In the genomic region with DNA sequence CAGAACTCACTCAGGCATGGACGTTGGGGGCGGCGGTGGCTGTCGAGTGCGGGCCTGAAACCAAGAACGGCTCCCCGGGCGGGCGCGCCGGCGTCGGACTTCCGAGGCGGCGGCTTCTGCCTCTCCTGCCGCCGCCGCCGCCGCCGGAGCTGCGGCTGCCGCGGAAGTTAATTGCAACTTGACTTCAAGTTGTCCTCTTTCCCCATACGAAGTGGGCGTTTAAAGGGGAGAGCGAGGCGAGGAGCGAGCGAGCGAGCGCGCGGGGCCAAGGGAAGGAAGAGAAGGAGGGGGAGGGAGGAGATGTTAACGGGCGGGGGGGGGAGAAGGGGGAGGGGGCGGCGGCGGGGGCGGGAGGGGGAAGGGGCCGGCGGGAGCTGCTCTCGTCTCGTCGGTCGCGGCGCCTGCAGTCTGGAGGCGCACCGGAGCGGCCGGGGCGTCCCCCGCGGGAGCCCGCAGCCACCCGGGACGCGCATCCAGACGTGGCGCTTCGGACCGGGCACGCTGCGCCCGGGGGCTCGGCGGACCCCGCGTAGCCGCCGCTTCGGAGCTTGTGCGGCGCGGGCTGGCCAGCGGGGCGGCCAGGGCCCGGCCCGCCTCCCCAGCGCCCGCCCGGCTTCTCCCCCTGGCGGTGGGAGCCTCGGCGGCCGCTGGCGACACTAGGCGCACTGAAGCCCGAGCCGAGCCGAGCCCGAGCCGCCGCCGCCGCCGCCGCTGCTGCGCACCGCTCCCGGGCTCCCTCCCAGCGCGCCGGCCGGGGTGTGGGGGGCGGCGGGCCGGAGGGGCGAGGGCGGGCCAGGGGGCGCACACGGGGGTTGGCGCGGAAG, we compare ENCODE assay signal across 8 cellular contexts. TPM values are rescaled to one million over a fixed set of nuclear protein-coding genes. Genes with fewer than 3 reads are reported as not detected.
A peak's percentile ranks its signal among the peaks of the same experiment; 100 is the strongest.
DNase-seq lines count a peak whose midpoint lies in the region; ATAC-seq, FAIRE-seq and TF ChIP-seq lines count a peak whose summit lies in the region.

No MANE protein-coding gene starts in this region.

- no peaks in the 10 kb centered on the region for H3K36me3 Mint-ChIP-seq in chondrocyte (ENCODE audit: low read depth)

- H3K4me3 ChIP-seq in HCT116 (replicated peaks in 1 of 2; ENCODE audit: low read depth in 1 of 2, low read length in 2 of 2): peak overlapping the region; percentile 31 to 52
- peak overlapping the region; percentile 64 for H3K4me3 ChIP-seq in NB4 (ENCODE audit: low read depth, low read length)
- H3K4me3 ChIP-seq in HepG2 (replicated peaks in 1 of 3; ENCODE audit: insufficient read depth in 1 of 3, low read depth in 2 of 3, low read length in 3 of 3): peak overlapping the region in 1 of 3 experiments; percentile 46; a peak in 2 of 6 replicates

- FAIRE-seq in HepG2 (lab: Jason Lieb, UNC): no peak

- POLR2A ChIA-PET in HCT116 (lab: Charles Lee): no interaction called here
- POLR2A ChIA-PET in HepG2 (lab: Yijun Ruan, JAX): no interaction called here

- no peak overlapping the region for H3K27ac ChIP-seq in HCT116 (ENCODE audit: low read depth, low read length)
- H3K27ac ChIP-seq in HepG2 (ENCODE audit: extremely low read length, insufficient read depth, low read length): no peak overlapping the region

- ATAC-seq in HCT116 (peak; percentile 97), HepG2 (peak; percentile 99)

- TF ChIP-seq CTCF in GM10266 (IDR thresholded peaks at IDR 0.05; ENCODE audit: control insufficient read depth, insufficient read depth, low read depth, missing control alignments) (peak; percentile 54), HCT116 (IDR thresholded peaks at IDR 0.05 in 2 of 3, conservative IDR thresholded peaks at IDR 0.05 in 1 of 3; ENCODE audit: borderline replicate concordance in 1 of 3, insufficient read depth in 1 of 3, low read depth in 2 of 3, low read length in 2 of 3) (peak in 1 of 3 experiments; percentile 19; a peak in 1 of 6 replicates), NB4 (IDR thresholded peaks at IDR 0.05; ENCODE audit: low read depth, low read length) (peak; percentile 6), chondrocyte (IDR thresholded peaks at IDR 0.05) (peak; percentile 68), HepG2 (CRISPR knock-in tag; IDR thresholded peaks at IDR 0.05) (peak; percentile 44; the same call in 1 of the 2 replicates)

- peak; percentile 84 for DNase-seq in GM10266 (ENCODE audit: extremely low spot score)
- DNase-seq in HCT116 (ENCODE audit: low read depth, low spot score): no peak
- DNase-seq in NB4 (ENCODE audit: low read depth): peak; percentile 82
- DNase-seq in activated CD4-positive, CD25-positive, alpha-beta regulatory T cell (lab: John Stamatoyannopoulos, UW): peak; percentile 36 to 65 (median 60)
- no peak for DNase-seq in chondrocyte (ENCODE audit: low spot score)
- peak; percentile 3 for DNase-seq in HepG2 (ENCODE audit: low spot score)
- DNase-seq in stimulated activated CD4-positive, alpha-beta T cell treated with anti-CD3 and anti-CD28 coated beads, Interleukin-4, amount 100 ng/mL, for 24 hours: peak; percentile 77
- DNase-seq in middle frontal gyrus (ENCODE audit: extremely low spot score, low spot score): no peak

- no peak overlapping the region for H3K27ac Mint-ChIP-seq in chondrocyte (ENCODE audit: unreplicated experiment)

- intact Hi-C loops in HCT116 (cut with micrococcal nuclease): no loop called here
- intact Hi-C loops in HepG2 (cut with micrococcal nuclease; ENCODE audit: unreplicated experiment): no loop called here

- RAD21 ChIA-PET in HCT116 (lab: Charles Lee; ENCODE audit: low non-redundant PET in 1 of 2, low total read pairs in 2 of 2, uncharacterized antibody in 2 of 2, unreplicated experiment in 2 of 2): no interaction called here

- H3K27me3 ChIP-seq in HCT116 (ENCODE audit: insufficient read depth, low read length) (peaks cover 47% of the 10 kb centered on the region), HepG2 (ENCODE audit: control insufficient read depth in 1 of 2, insufficient read depth in 2 of 2, low read length in 2 of 2) (peaks cover 6 to 33% of the 10 kb centered on the region in 2 experiments)

- peaks cover 12% of the 10 kb centered on the region for H3K9me3 Mint-ChIP-seq in chondrocyte (ENCODE audit: low read depth)

- TF ChIP-seq RAD21 in HCT116 (IDR thresholded peaks at IDR 0.05; ENCODE audit: low read depth) (0 out of 2 replicates have a peak, but pooled peaks have one; percentile 5), HepG2 (CRISPR knock-in tag; IDR thresholded peaks at IDR 0.05) (peak; percentile 57)

- no peak for TF ChIP-seq POLR2A in HCT116 (IDR thresholded peaks at IDR 0.05; ENCODE audit: borderline replicate concordance, extremely low read depth, insufficient read depth, insufficient read length)
- TF ChIP-seq POLR2A in NB4 (IDR thresholded peaks at IDR 0.05; ENCODE audit: extremely low read depth, insufficient read length): peak; percentile 17
- TF ChIP-seq POLR2A in HepG2 (IDR thresholded peaks at IDR 0.05; ENCODE audit: insufficient read depth in 1 of 2, low read depth in 2 of 2, low read length in 2 of 2): no peak

- H3K4me1 ChIP-seq in HCT116 (ENCODE audit: control insufficient read depth in 1 of 2, insufficient read depth in 2 of 2, low read length in 2 of 2) (peaks cover 0 to 10% of the 10 kb centered on the region in 2 experiments; a peak in 2 of 4 replicates), HepG2 (ENCODE audit: insufficient read depth, low read length) (no peaks in the 10 kb centered on the region)

- H2AFZ ChIP-seq in HCT116 (ENCODE audit: low read depth, low read length, poor library complexity, severe bottlenecking): peak overlapping the region; percentile 73
- no peak overlapping the region for H2AFZ ChIP-seq in HepG2 (ENCODE audit: low read length)

- CTCF ChIA-PET in HCT116 (lab: Charles Lee) (interaction anchor here (0.8 to 2.4 kb wide), 2 partner anchors 14 to 550 kb away, joined by 3 to 9 read pairs; no protein-coding TSS in a partner anchor), HepG2 (lab: Yijun Ruan, JAX; ENCODE audit: low intra/inter-chr PET ratio, low total read pairs) (no interaction called here)

- H3K79me2 ChIP-seq in HCT116 (ENCODE audit: insufficient read depth, low read length) (no peaks in the 10 kb centered on the region), HepG2 (ENCODE audit: insufficient read depth, low read length) (no peaks in the 10 kb centered on the region)

- H3K9me3 ChIP-seq in HCT116 (ENCODE audit: control insufficient read depth in 1 of 2, insufficient read depth in 1 of 2, low read depth in 1 of 2, low read length in 2 of 2) (no peaks in the 10 kb centered on the region), HepG2 (ENCODE audit: low read length) (no peaks in the 10 kb centered on the region)

- TF ChIP-seq EP300 in HepG2 (IDR thresholded peaks at IDR 0.05; ENCODE audit: low read depth in 2 of 2, low read length in 2 of 2) (no peak), HepG2 (CRISPR knock-in tag; IDR thresholded peaks at IDR 0.05; ENCODE audit: borderline replicate concordance) (no peak)

- H3K27me3 Mint-ChIP-seq in chondrocyte (ENCODE audit: low read depth): peaks cover 55% of the 10 kb centered on the region

- no peaks in the 10 kb centered on the region for H3K9me2 ChIP-seq in HCT116 (ENCODE audit: insufficient read depth)

- WGBS in HepG2 (ENCODE audit: low lambda C conversion rate): 9% methylated on average over 34 of the region's 116 CpGs

- in situ Hi-C loops in HepG2 (cut with HindIII; ENCODE audit: extremely low pct_ligation_motif_present, low pct_unique_long_range_greater_than_20kb): no loop called here

- peak overlapping the region; percentile 69 for H3K4me3 Mint-ChIP-seq in chondrocyte (ENCODE audit: unreplicated experiment)

- H3K4me2 ChIP-seq in HCT116 (ENCODE audit: low read length) (peak overlapping the region; percentile 74), HepG2 (ENCODE audit: low read depth, low read length) (peak overlapping the region; percentile 58)

- H3K9ac ChIP-seq in HCT116 (ENCODE audit: low read length) (no peak overlapping the region), HepG2 (ENCODE audit: insufficient read depth, low read depth, low read length) (no peak overlapping the region)

- no TSS peak for BruUV-seq in HCT116 (replicated peaks; lab: Mats Ljungman, UMichigan)
- no TSS peak for BruUV-seq in HepG2 (replicated peaks; lab: Mats Ljungman, UMichigan)

- H4K20me1 ChIP-seq in HCT116 (ENCODE audit: insufficient read depth) (no peaks in the 10 kb centered on the region), HepG2 (ENCODE audit: insufficient read depth, low read length) (no peaks in the 10 kb centered on the region)

- no peaks in the 10 kb centered on the region for H3K36me3 ChIP-seq in HCT116 (ENCODE audit: control insufficient read depth in 1 of 2, insufficient read depth in 2 of 2, low read length in 2 of 2)
- no peaks in the 10 kb centered on the region for H3K36me3 ChIP-seq in HepG2 (replicated peaks in 1 of 2; ENCODE audit: control insufficient read depth in 1 of 2, insufficient read depth in 2 of 2, low read length in 2 of 2)

- peaks cover 15% of the 10 kb centered on the region for H3K4me1 Mint-ChIP-seq in chondrocyte (ENCODE audit: low read depth)

TF ChIP-seq in HepG2, 621 proteins besides CTCF, POLR2A, EP300 and RAD21 (continues in another document):
- peak; percentile 34; the same call in 1 of the 2 replicates for TF ChIP-seq BCL6 (CRISPR knock-in tag; IDR thresholded peaks at IDR 0.05)

RNA-seq across cellular contexts. Expression of gene SATB1, which starts 19.7 kb away (rescaled TPM):
- total RNA-seq in HCT116 (2021; ENCODE audit: unreplicated experiment) (2.7 TPM), chondrocyte (4.4 to 5.9 TPM (median 5.4 TPM) in 3 replicates), HepG2 (2016; rRNA removed; fragmentation: Illumina TruSeq; extraction: Trizol) (not detected in 2 replicates)
- 2.4 and 4.0 TPM in 2 replicates for polyA plus RNA-seq in HCT116 (2012)
- not detected in 2 replicates for total RNA-seq in HepG2 (2016; cell fraction: cytosol; rRNA removed; fragmentation: Illumina TruSeq; extraction: Trizol; ENCODE audit: low read depth)
- total RNA-seq in HepG2 (2016; cell fraction: insoluble cytoplasmic fraction; rRNA removed; fragmentation: Illumina TruSeq; extraction: Trizol): not detected in 2 replicates
- not detected in 2 replicates for total RNA-seq in HepG2 (2016; cell fraction: membrane; rRNA removed; fragmentation: Illumina TruSeq; extraction: Trizol)
- not detected in 2 replicates for total RNA-seq in HepG2 (2016; cell fraction: nucleus; rRNA removed; fragmentation: Illumina TruSeq; extraction: Trizol)
- polyA plus RNA-seq in HepG2 (2011; rRNA removed): 0.03 and 0.14 TPM in 2 replicates
- polyA plus RNA-seq in HepG2 (2011; cell fraction: cytosol; rRNA removed): 0.08 and 0.10 TPM in 2 replicates
- 0.10 and 0.21 TPM in 2 replicates for polyA plus RNA-seq in HepG2 (2011; cell fraction: nucleus; rRNA removed)
- polyA plus RNA-seq in HepG2 (2012): 0.11 TPM in 1 of 2 replicates, not detected in the other
- polyA plus RNA-seq in HepG2 (2016; cell fraction: cytosol; fragmentation: Illumina TruSeq; extraction: Trizol; ENCODE audit: low read depth): not detected in 2 replicates
- polyA plus RNA-seq in HepG2 (2016; cell fraction: insoluble cytoplasmic fraction; fragmentation: Illumina TruSeq; extraction: Trizol; ENCODE audit: low read depth): not detected in 2 replicates
- polyA plus RNA-seq in HepG2 (2016; cell fraction: membrane; fragmentation: Illumina TruSeq; extraction: Trizol; ENCODE audit: low read depth): not detected in 2 replicates
- not detected in 2 replicates for polyA plus RNA-seq in HepG2 (2016; cell fraction: nucleus; fragmentation: Illumina TruSeq; extraction: Trizol; ENCODE audit: insufficient read depth, low read depth)
- polyA minus RNA-seq in HepG2 (2011; rRNA and poly(A)+ RNA removed; ENCODE audit: low replicate concordance): 0.06 and 0.07 TPM in 2 replicates
- not detected in 2 replicates for polyA minus RNA-seq in HepG2 (2011; cell fraction: cytosol; rRNA and poly(A)+ RNA removed)
- polyA minus RNA-seq in HepG2 (2011; cell fraction: nucleus; rRNA and poly(A)+ RNA removed): 0.39 and 0.75 TPM in 2 replicates

Comparison
In these comparisons a context has a peak if more than half of its experiments do, and no peak if none do; other contexts are left out.
1. DNase-seq: peak in GM10266 (single experiment), NB4 (single experiment), activated CD4-positive, CD25-positive, alpha-beta regulatory T cell (4 of 4), HepG2 (single experiment) and stimulated activated CD4-positive, alpha-beta T cell treated with anti-CD3 and anti-CD28 coated beads, Interleukin-4, amount 100 ng/mL, for 24 hours (single experiment); none in HCT116 (single experiment), chondrocyte (single experiment) and middle frontal gyrus (single experiment).